ENCODE assay signal across 9 cellular contexts in genomic region chr17:78253946-78254672, GRCh38. TPM values are rescaled to one million over a fixed set of nuclear protein-coding genes. Genes with fewer than 3 reads are reported as not detected.
A peak's percentile ranks its signal among the peaks of the same experiment; 100 is the strongest.
DNase-seq lines count a peak whose midpoint lies in the region; FAIRE-seq and TF ChIP-seq lines count a peak whose summit lies in the region.
"Had no signal": no experiment of that assay in that cellular context is flagged by ENCODE, and none has a peak within 500 bp of the region (broad histone marks: within the 10 kb centered on the region; RNA-seq: fewer than 3 reads in every experiment).

No MANE protein-coding gene starts in this region.

- no CpG with 5 or more reads among the region's 73 CpGs for WGBS in H9 (ENCODE audit: extremely low coverage, insufficient read length, low lambda C conversion rate)
- 8% methylated on average over 72 of the region's 73 CpGs for WGBS in hepatocyte (ENCODE audit: low lambda C conversion rate, missing lambda C conversion rate)

- H3K79me1 ChIP-seq in H9 (ENCODE audit: insufficient read depth, low read depth, low read length, poor library complexity, severe bottlenecking): no peaks in the 10 kb centered on the region

- H4K20me1 ChIP-seq in H9 (ENCODE audit: control insufficient read depth, insufficient read depth, insufficient read length) (no peaks in the 10 kb centered on the region), hepatocyte (ENCODE audit: insufficient read depth, poor library complexity, severe bottlenecking) (no peaks in the 10 kb centered on the region)

- FAIRE-seq in urothelium cell line (lab: Jason Lieb, UNC): peak; percentile 86
- FAIRE-seq: endometrium had no signal

- no peak overlapping the region for H4K8ac ChIP-seq in H9 (replicated peaks; ENCODE audit: insufficient read length, low read depth, low read length)

- no peak overlapping the region for H2BK15ac ChIP-seq in H9 (ENCODE audit: low read depth, low read length)

- H3K9ac ChIP-seq in H9 (ENCODE audit: extremely low read depth, insufficient read length, low read length): peak overlapping the region; percentile 45

- peak overlapping the region; percentile 75 to 81 for H3K4me3 Mint-ChIP-seq in H9

- H3K27me3 Mint-ChIP-seq in H9 (ENCODE audit: low read depth): peaks cover 1% of the 10 kb centered on the region; the same call in 1 of the 2 replicates

- H3K79me2 ChIP-seq in H9 (ENCODE audit: insufficient read depth, low read length) (no peaks in the 10 kb centered on the region), hepatocyte (peaks cover 6% of the 10 kb centered on the region)

- no peak overlapping the region for H2BK120ac ChIP-seq in H9 (ENCODE audit: low read depth, low read length, poor library complexity, severe bottlenecking)

- no peaks in the 10 kb centered on the region for H3K36me3 Mint-ChIP-seq in H9 (ENCODE audit: insufficient read depth in 1 of 3, low read depth in 3 of 3)

- H3K14ac ChIP-seq in H9 (ENCODE audit: insufficient read depth, low read length): peak overlapping the region; percentile 82

- H4K5ac ChIP-seq in H9 (ENCODE audit: insufficient read length, low read depth, low read length): peak overlapping the region; percentile 19

- H2BK5ac ChIP-seq in H9 (ENCODE audit: insufficient read length, low read length): no peak overlapping the region

- no peak overlapping the region; the same call in 1 of the 2 replicates for H3K4ac ChIP-seq in H9 (ENCODE audit: low read depth, low read length)

- H3K27ac ChIP-seq in H9 (ENCODE audit: insufficient read length, low read depth, low read length) (no peak overlapping the region), hepatocyte (peak overlapping the region; percentile 96)

- TF ChIP-seq CTCF in H9 (conservative IDR thresholded peaks at IDR 0.05) (no peak), astrocyte of the cerebellum (IDR thresholded peaks at IDR 0.05; ENCODE audit: low read depth, low read length, missing control alignments) (no peak), hepatocyte (IDR thresholded peaks at IDR 0.05; ENCODE audit: poor library complexity) (no peak)

- H3K4me3 ChIP-seq in astrocyte of the cerebellum (ENCODE audit: low read depth, low read length) (peak overlapping the region; percentile 79), hepatocyte (peak overlapping the region; percentile 95)

- no peak overlapping the region for H2AK5ac ChIP-seq in H9 (ENCODE audit: insufficient read length, low read length)

- H4K91ac ChIP-seq in H9 (ENCODE audit: insufficient read length, low read depth, low read length): no peak overlapping the region

- H3K18ac ChIP-seq in H9 (ENCODE audit: insufficient read length, low read depth, low read length): peak overlapping the region; percentile 83

- H3K27me3 ChIP-seq in H9 (ENCODE audit: insufficient read depth, low read length) (no peaks in the 10 kb centered on the region), hepatocyte (no peaks in the 10 kb centered on the region)

- no peak overlapping the region for H3K23ac ChIP-seq in H9 (ENCODE audit: insufficient read length, low read depth, low read length)

- H3T11ph ChIP-seq in H9 (ENCODE audit: low read length): no peak overlapping the region

- H2AFZ ChIP-seq in H9 (ENCODE audit: low read length): no peak overlapping the region
- peak overlapping the region; percentile 99 for H2AFZ ChIP-seq in hepatocyte

- H3K4me1 Mint-ChIP-seq in H9: peaks cover 22 to 56% of the 10 kb centered on the region in 2 experiments

- H3K27ac Mint-ChIP-seq in H9: peak overlapping the region in 1 of 3 experiments; percentile 90; a peak in 3 of 7 replicates

- H3K56ac ChIP-seq in H9 (ENCODE audit: insufficient read length, low read depth, low read length): no peak overlapping the region

- no peaks in the 10 kb centered on the region for H3K23me2 ChIP-seq in H9 (ENCODE audit: insufficient read length, low read depth, low read length, poor library complexity, severe bottlenecking)

- H3K4me1 ChIP-seq in H9 (ENCODE audit: insufficient read depth, low read length) (peaks cover 6% of the 10 kb centered on the region; the same call in 1 of the 2 replicates), hepatocyte (ENCODE audit: insufficient read depth) (peaks cover 46% of the 10 kb centered on the region)

- H3K9me2 ChIP-seq in hepatocyte (replicated peaks; ENCODE audit: insufficient read depth): no peaks in the 10 kb centered on the region

- H3K9me3 ChIP-seq in H9 (ENCODE audit: control insufficient read depth, low read depth, low read length) (no peaks in the 10 kb centered on the region), hepatocyte (ENCODE audit: low read depth) (no peaks in the 10 kb centered on the region)

- H2BK20ac ChIP-seq in H9 (ENCODE audit: low read depth, low read length, poor library complexity, severe bottlenecking): no peak overlapping the region

- in situ Hi-C loops in astrocyte of the cerebellum (cut with HindIII; ENCODE audit: low sequenced_read_pairs): no loop called here

- H2BK12ac ChIP-seq in H9 (ENCODE audit: insufficient read length, low read depth, low read length): no peak overlapping the region

- peaks cover 0 to 3% of the 10 kb centered on the region in 2 experiments; a peak in 1 of 5 replicates for H3K9me3 Mint-ChIP-seq in H9

- DNase-seq in COR-L47 (lab: John Stamatoyannopoulos, UW) (peak; percentile 78), H9 (peak; percentile 97), NCI-H1694 (lab: John Stamatoyannopoulos, UW) (peak; percentile 58), T-helper 9 cell (peak; percentile 73), astrocyte of the cerebellum (ENCODE audit: low read depth) (peak; percentile 38), hepatocyte (ENCODE audit: low spot score) (peak; percentile 94), putamen (ENCODE audit: low spot score) (peak; percentile 84), urothelium cell line (ENCODE audit: low spot score) (peak; percentile 96)

- H3K36me3 ChIP-seq in hepatocyte (replicated peaks; ENCODE audit: insufficient read depth, low read depth): no peaks in the 10 kb centered on the region

- H3K4me2 ChIP-seq in H9 (ENCODE audit: insufficient read depth, insufficient read length, low read length) (peak overlapping the region; percentile 75), hepatocyte (peak overlapping the region; percentile 97)

RNA-seq across cellular contexts. Expression of gene TMEM235, which starts 22.7 kb away (rescaled TPM):
- total RNA-seq in H9 (2021) (0.13 and 0.28 TPM in 2 replicates), hepatocyte (0.27 TPM in 1 of 2 replicates, not detected in the other)
- polyA plus RNA-seq in hepatocyte: 0.21 and 0.30 TPM in 2 replicates

RNA-seq across cellular contexts. Expression of gene BIRC5, which starts 40.1 kb away (rescaled TPM):
- total RNA-seq in H9 (2021) (97.8 and 104 TPM in 2 replicates), hepatocyte (12.0 and 14.6 TPM in 2 replicates)
- 12.4 and 18.0 TPM in 2 replicates for polyA plus RNA-seq in hepatocyte

Comparison
In these comparisons a context has a peak if more than half of its experiments do, and no peak if none do; other contexts are left out.
1. DNase-seq: peak in every context shown above with its lines; median percentile 97 in H9; 96 in urothelium cell line; 94 in hepatocyte; 84 in putamen; 78 in COR-L47; 73 in T-helper 9 cell; 58 in NCI-H1694; 38 in astrocyte of the cerebellum.